ENCODE assay signal across 21 cellular contexts in genomic region chr7:18803880-18804279, GRCh38.
DNase-seq lines count a peak whose midpoint lies in the region; TF ChIP-seq lines count a peak whose summit lies in the region.
"Had no signal": no experiment of that assay in that cellular context is flagged by ENCODE, and none has a peak within 500 bp of the region (broad histone marks: within the 10 kb centered on the region; RNA-seq: fewer than 3 reads in every experiment).

No MANE protein-coding gene starts in this region.

- H3K9me2 ChIP-seq in SK-N-SH (no peaks in the 10 kb centered on the region; the same call in 1 of the 2 replicates), hepatocyte (replicated peaks; ENCODE audit: insufficient read depth) (no peaks in the 10 kb centered on the region)

- peak; percentile 54 for TF ChIP-seq RAD21 in SK-N-SH (IDR thresholded peaks at IDR 0.05; ENCODE audit: low read length)

- CTCF ChIA-PET in SK-N-SH (lab: Yijun Ruan, JAX): interaction anchor here (0.7 to 2.5 kb wide), 9 partner anchors 9 to 314 kb away, joined by 3 to 15 read pairs (median 4); partner anchors contain the start of gene TWIST1

- no peaks in the 10 kb centered on the region for H3K27me3 ChIP-seq in SK-N-SH (ENCODE audit: insufficient read depth)
- no peaks in the 10 kb centered on the region for H3K27me3 ChIP-seq in hepatocyte
- H3K27me3 ChIP-seq in smooth muscle cell (ENCODE audit: low read depth): no peaks in the 10 kb centered on the region
- H3K27me3 ChIP-seq: BE2C had no signal

- H3F3A ChIP-seq in SK-N-SH (replicated peaks; ENCODE audit: insufficient read depth) (peaks cover 8% of the 10 kb centered on the region), smooth muscle cell (ENCODE audit: low read depth) (no peaks in the 10 kb centered on the region)

- peaks cover 0 to 32% of the 10 kb centered on the region in 2 experiments; a peak in 2 of 4 replicates for H3K4me1 ChIP-seq in SK-N-SH (ENCODE audit: control insufficient read depth in 1 of 2, insufficient read depth in 2 of 2, low read depth in 1 of 2, low read length in 1 of 2)
- peaks cover 11% of the 10 kb centered on the region for H3K4me1 ChIP-seq in hepatocyte (ENCODE audit: insufficient read depth)
- peaks cover 7% of the 10 kb centered on the region for H3K4me1 ChIP-seq in smooth muscle cell (ENCODE audit: low read depth)

- POLR2A ChIA-PET in SK-N-SH (lab: Yijun Ruan, JAX): interaction anchor here (0.9 to 2.8 kb wide), 9 partner anchors 24 to 314 kb away, joined by 3 to 30 read pairs (median 9); partner anchors contain the start of gene TWIST1

- peak; percentile 23 to 99; a peak in 2 of 4 replicates for TF ChIP-seq EP300 in SK-N-SH (IDR thresholded peaks at IDR 0.05; ENCODE audit: borderline replicate concordance in 1 of 2, low read depth in 1 of 2, low read length in 1 of 2)

- in situ Hi-C loops in GM13977 (cut with MboI; ENCODE audit: low pct_unique_long_range_greater_than_20kb, low sequenced_read_pairs, unreplicated experiment): no loop called here

- peak; percentile 51 for DNase-seq in NCI-H226
- DNase-seq in SK-N-SH: peak; percentile 48
- no peak for DNase-seq in hepatocyte (ENCODE audit: low spot score)
- DNase-seq in smooth muscle cell (lab: John Stamatoyannopoulos, UW; ENCODE audit: unreplicated experiment): no peak
- no peak for DNase-seq in iPS-NIHi7 (ENCODE audit: extremely low spot score)
- no peak for DNase-seq in GM13977 (ENCODE audit: low spot score)
- no peak for DNase-seq in foreskin fibroblast
- DNase-seq: ACHN; BE2C; C1 segment of cervical spinal cord; CD4-positive, CD25-positive, alpha-beta regulatory T cell; CD8-positive, alpha-beta memory T cell; COR-L47; DMS 273 treated with DMSO at 0.1 percent for 48 hours; DMS53; DND-41; EL; GM23248; HCEC 1CT had no signal

- TF ChIP-seq CTCF in SK-N-SH (IDR thresholded peaks at IDR 0.05) (no peak), hepatocyte (IDR thresholded peaks at IDR 0.05; ENCODE audit: poor library complexity) (no peak), smooth muscle cell (IDR thresholded peaks at IDR 0.05; ENCODE audit: borderline replicate concordance, insufficient read depth, poor library complexity, severe bottlenecking) (no peak), GM13977 (IDR thresholded peaks at IDR 0.05; ENCODE audit: extremely low read depth, insufficient read depth, missing control alignments) (no peak), foreskin fibroblast (IDR thresholded peaks at IDR 0.05; ENCODE audit: low read depth, low read length) (no peak)

- H3K4me3 ChIP-seq in SK-N-SH (ENCODE audit: low read depth in 2 of 2, low read length in 1 of 2) (no peak overlapping the region), hepatocyte (no peak overlapping the region), smooth muscle cell (no peak overlapping the region), foreskin fibroblast (ENCODE audit: low read depth in 1 of 2, low read length in 2 of 2) (no peak overlapping the region)
- H3K4me3 ChIP-seq: GM12878, GM23248 had no signal

- H3K79me2 ChIP-seq in SK-N-SH (ENCODE audit: insufficient read depth): no peaks in the 10 kb centered on the region
- H3K79me2 ChIP-seq in hepatocyte: no peaks in the 10 kb centered on the region
- no peaks in the 10 kb centered on the region for H3K79me2 ChIP-seq in smooth muscle cell (ENCODE audit: low read depth)

- H3K36me3 ChIP-seq in SK-N-SH (replicated peaks in 1 of 2; ENCODE audit: control insufficient read depth in 1 of 2, insufficient read depth in 2 of 2, low read length in 1 of 2): peaks cover 4 to 10% of the 10 kb centered on the region in 2 experiments
- H3K36me3 ChIP-seq in hepatocyte (replicated peaks; ENCODE audit: insufficient read depth, low read depth): no peaks in the 10 kb centered on the region
- H3K36me3 ChIP-seq in smooth muscle cell (ENCODE audit: low read depth): no peaks in the 10 kb centered on the region
- H3K36me3 ChIP-seq: BE2C had no signal

- H2AFZ ChIP-seq in SK-N-SH (ENCODE audit: low read depth): no peak overlapping the region
- no peak overlapping the region for H2AFZ ChIP-seq in hepatocyte
- H2AFZ ChIP-seq in smooth muscle cell (ENCODE audit: low read depth): peak overlapping the region; percentile 63
- H2AFZ ChIP-seq: GM23248 had no signal

- H4K20me1 ChIP-seq in SK-N-SH (ENCODE audit: insufficient read depth) (no peaks in the 10 kb centered on the region), hepatocyte (ENCODE audit: insufficient read depth, poor library complexity, severe bottlenecking) (no peaks in the 10 kb centered on the region), smooth muscle cell (ENCODE audit: low read depth) (no peaks in the 10 kb centered on the region)

- H3K9me3 ChIP-seq in SK-N-SH (peaks cover 3% of the 10 kb centered on the region), hepatocyte (ENCODE audit: low read depth) (no peaks in the 10 kb centered on the region), smooth muscle cell (replicated peaks; ENCODE audit: low read depth) (no peaks in the 10 kb centered on the region)
- H3K9me3 ChIP-seq: BE2C had no signal

- H3K9ac ChIP-seq in SK-N-SH (no peak overlapping the region), smooth muscle cell (ENCODE audit: low read depth) (no peak overlapping the region)
- H3K9ac ChIP-seq: GM23248 had no signal

- no peak overlapping the region for H3K4me2 ChIP-seq in SK-N-SH
- H3K4me2 ChIP-seq in hepatocyte: peak overlapping the region; percentile 11
- H3K4me2 ChIP-seq in smooth muscle cell: peak overlapping the region; percentile 14

- H3K27ac ChIP-seq in SK-N-SH (ENCODE audit: low read depth in 2 of 2, low read length in 1 of 2) (peak overlapping the region in 1 of 2 experiments; percentile 96; a peak in 2 of 4 replicates), hepatocyte (no peak overlapping the region), smooth muscle cell (ENCODE audit: low read depth) (no peak overlapping the region)
- H3K27ac ChIP-seq: GM23248, HL-60 had no signal

TF ChIP-seq in SK-N-SH, 30 proteins besides CTCF, POLR2A, EP300 and RAD21:
- TF ChIP-seq JUND (IDR thresholded peaks at IDR 0.05): peak; percentile 25
- peak; percentile 99 for TF ChIP-seq GATA2 (CRISPR knock-in tag; IDR thresholded peaks at IDR 0.05)
- TF ChIP-seq TCF12 (IDR thresholded peaks at IDR 0.05): peak; percentile 61
- TF ChIP-seq CHD2 (IDR thresholded peaks at IDR 0.05; ENCODE audit: low read length, partially characterized antibody): peak; percentile 88
- no peak for TF ChIP-seq NFIC (IDR thresholded peaks at IDR 0.05; ENCODE audit: borderline replicate concordance)
- 0 out of 2 replicates have a peak, but pooled peaks have one; percentile 5 for TF ChIP-seq SMC3 (IDR thresholded peaks at IDR 0.05; ENCODE audit: low read depth, low read length)
- 0 out of 2 replicates have a peak, but pooled peaks have one; percentile 57 for TF ChIP-seq MXI1 (IDR thresholded peaks at IDR 0.05; ENCODE audit: low read depth, low read length)
- TF ChIP-seq RCOR1 (IDR thresholded peaks at IDR 0.05; ENCODE audit: low read length): peak; percentile 94
- peak; percentile 57; the same call in 1 of the 2 replicates for TF ChIP-seq TEAD4 (IDR thresholded peaks at IDR 0.05; ENCODE audit: borderline replicate concordance, insufficient read depth)
- TF ChIP-seq FOXJ3 (CRISPR knock-in tag; IDR thresholded peaks at IDR 0.05): peak; percentile 98
- peak; percentile 40; the same call in 1 of the 2 replicates for TF ChIP-seq RFX5 (IDR thresholded peaks at IDR 0.05; ENCODE audit: low read length)
- TF ChIP-seq, protein P1, sequence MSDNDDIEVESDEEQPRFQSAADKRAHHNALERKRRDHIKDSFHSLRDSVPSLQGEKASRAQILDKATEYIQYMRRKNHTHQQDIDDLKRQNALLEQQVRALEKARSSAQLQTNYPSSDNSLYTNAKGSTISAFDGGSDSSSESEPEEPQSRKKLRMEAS (IDR thresholded peaks at IDR 0.05; ENCODE audit: low read depth): no peak
- TF ChIP-seq, protein P2, sequence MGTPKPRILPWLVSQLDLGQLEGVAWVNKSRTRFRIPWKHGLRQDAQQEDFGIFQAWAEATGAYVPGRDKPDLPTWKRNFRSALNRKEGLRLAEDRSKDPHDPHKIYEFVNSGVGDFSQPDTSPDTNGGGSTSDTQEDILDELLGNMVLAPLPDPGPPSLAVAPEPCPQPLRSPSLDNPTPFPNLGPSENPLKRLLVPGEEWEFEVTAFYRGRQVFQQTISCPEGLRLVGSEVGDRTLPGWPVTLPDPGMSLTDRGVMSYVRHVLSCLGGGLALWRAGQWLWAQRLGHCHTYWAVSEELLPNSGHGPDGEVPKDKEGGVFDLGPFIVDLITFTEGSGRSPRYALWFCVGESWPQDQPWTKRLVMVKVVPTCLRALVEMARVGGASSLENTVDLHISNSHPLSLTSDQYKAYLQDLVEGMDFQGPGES (IDR thresholded peaks at IDR 0.05; ENCODE audit: low read depth, low read length): no peak

Comparison
In these comparisons a context has a peak if more than half of its experiments do, and no peak if none do; other contexts are left out.
1. DNase-seq: peak in NCI-H226 (single experiment) and SK-N-SH (single experiment); none in hepatocyte (single experiment), smooth muscle cell (single experiment), iPS-NIHi7 (single experiment), GM13977 (single experiment) and foreskin fibroblast (0 of 2).